Comparison of ENCODE assay signal across 8 cellular contexts in the genomic region with DNA sequence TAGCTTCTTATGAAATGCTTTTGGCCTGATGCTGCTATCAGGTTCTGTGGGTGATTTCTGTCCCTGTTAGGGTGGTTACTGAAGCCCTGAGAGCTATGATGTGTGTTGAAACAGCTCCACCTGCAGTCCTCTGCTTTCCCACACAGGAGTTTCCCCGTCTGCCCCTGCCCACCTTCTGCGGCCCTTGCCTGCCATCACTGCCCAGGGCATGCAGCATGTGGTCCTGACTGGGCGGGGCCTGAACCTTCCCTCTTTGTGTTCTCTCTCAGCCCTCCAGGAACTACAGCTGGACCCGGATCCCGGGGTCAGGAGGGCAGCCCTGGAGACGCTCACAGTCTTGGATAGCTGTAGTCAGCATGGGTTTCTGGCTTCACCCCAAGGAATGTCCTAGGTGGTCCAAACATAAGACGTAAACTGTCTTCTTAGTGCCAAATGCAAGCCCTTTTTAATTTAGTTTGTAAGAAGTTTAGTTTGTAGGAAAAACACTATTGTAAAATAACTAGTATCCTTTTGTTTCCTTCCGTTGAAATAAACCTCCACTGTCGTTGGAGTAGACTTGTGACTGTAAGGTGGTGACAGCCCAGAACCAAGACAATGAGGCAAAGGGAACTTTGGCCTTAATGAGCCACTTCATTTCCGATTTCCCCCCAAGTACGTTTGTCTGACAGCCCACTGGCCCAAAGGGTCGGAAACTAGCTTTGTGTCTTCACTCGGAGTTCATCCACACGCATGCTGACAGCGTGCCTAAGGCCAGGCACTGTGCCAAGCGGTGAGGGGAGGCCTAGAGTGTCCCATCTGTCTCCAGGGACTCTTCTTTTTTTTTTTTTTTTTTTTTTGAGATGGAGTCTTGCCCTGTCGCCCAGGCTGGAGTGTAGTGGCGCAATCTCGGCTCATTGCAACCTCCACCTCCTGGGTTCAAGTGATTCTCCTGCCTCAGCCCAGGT. TPM values are rescaled to one million over a fixed set of nuclear protein-coding genes. Genes with fewer than 3 reads are reported as not detected.
DNase-seq lines count a peak whose midpoint lies in the region; ATAC-seq and TF ChIP-seq lines count a peak whose summit lies in the region.

No MANE protein-coding gene starts in this region.

- in situ Hi-C loops in ACHN (cut with HindIII; ENCODE audit: low pct_ligation_motif_present, low pct_unique_long_range_greater_than_20kb, low sequenced_read_pairs) = no loop called here
- in situ Hi-C loops in GM13977 (cut with MboI; ENCODE audit: low pct_unique_long_range_greater_than_20kb, low sequenced_read_pairs, unreplicated experiment) = no loop called here

- no peak for TF ChIP-seq EP300 in stomach (IDR thresholded peaks at IDR 0.05)

- H3K4me3 ChIP-seq in PC-3 (ENCODE audit: low read length) = no peak overlapping the region
- H3K4me3 ChIP-seq in fibroblast of villous mesenchyme (ENCODE audit: low read depth, low read length) = no peak overlapping the region
- H3K4me3 ChIP-seq in stomach = no peak overlapping the region
- H3K4me3 ChIP-seq in body of pancreas = no peak overlapping the region

- DNase-seq in ACHN = peak; percentile 74
- peak; percentile 52 for DNase-seq in GM13977 (ENCODE audit: low spot score)
- DNase-seq in PC-3 = peak; percentile 54
- peak; percentile 63 for DNase-seq in fibroblast of villous mesenchyme (ENCODE audit: low read depth)
- peak; percentile 30 for DNase-seq in stomach
- no peak for DNase-seq in body of pancreas
- DNase-seq in DMS79 (lab: John Stamatoyannopoulos, UW) = no peak

- ATAC-seq in PC-3 (peak; percentile 77), body of pancreas (no peak), HG02798 (IDR thresholded peaks at IDR 0.05; ENCODE audit: poor library complexity, unreplicated experiment) (no peak)

- H3K4me1 ChIP-seq in PC-3 (ENCODE audit: insufficient read depth, low read length) (0 out of 2 replicates have a peak, but pooled peaks cover 1% of the 10 kb centered on the region), stomach (peaks cover 0 to 6% (median 2%) of the 10 kb centered on the region in 4 donors), body of pancreas (no peaks in the 10 kb centered on the region)

- no TSS peak for BruUV-seq in PC-3 (replicated peaks; lab: Mats Ljungman, UMichigan)

- no peak overlapping the region for H3K9ac ChIP-seq in PC-3 (ENCODE audit: low read length)

- TF ChIP-seq POLR2A in stomach (IDR thresholded peaks at IDR 0.05) (no peak), body of pancreas (IDR thresholded peaks at IDR 0.05) (no peak)

- CTCF ChIA-PET in PC-3 (lab: Charles Lee) = interaction anchor here (0.6 to 1.2 kb wide), 5 partner anchors 95 to 390 kb away, joined by 3 to 15 read pairs (median 4); no protein-coding TSS in a partner anchor

- no peaks in the 10 kb centered on the region for H3K9me2 ChIP-seq in PC-3 (replicated peaks; ENCODE audit: low read length)

- no peaks in the 10 kb centered on the region for H3K9me3 ChIP-seq in PC-3 (ENCODE audit: low read length)
- no peaks in the 10 kb centered on the region for H3K9me3 ChIP-seq in stomach
- H3K9me3 ChIP-seq in body of pancreas = no peaks in the 10 kb centered on the region

- intact Hi-C loops in PC-3 (cut with micrococcal nuclease) (loop anchor here (2.0 to 5.0 kb wide), 2 partner anchors 121 to 352 kb away; partner anchors contain the start of gene UGT1A5), stomach (cut with DNase I; ENCODE audit: low total_unique reads) (no loop called here), body of pancreas (cut with DNase I) (no loop called here)

- no peaks in the 10 kb centered on the region for H3F3A ChIP-seq in PC-3 (ENCODE audit: low read length, unreplicated experiment)

- POLR2A ChIA-PET in PC-3 (lab: Charles Lee; ENCODE audit: unreplicated experiment) = interaction anchor here (0.5 to 0.8 kb wide), 3 partner anchors 27 to 384 kb away, joined by 3 to 4 read pairs (median 3); no protein-coding TSS in a partner anchor

- H4K20me1 ChIP-seq in PC-3 (ENCODE audit: low read length) = peaks cover 16% of the 10 kb centered on the region

- H3K36me3 ChIP-seq in PC-3 (ENCODE audit: low read depth, low read length) (peaks cover 34% of the 10 kb centered on the region), stomach (peaks cover 0 to 13% (median 0%) of the 10 kb centered on the region in 4 donors), body of pancreas (replicated peaks in 1 of 2; ENCODE audit: insufficient read depth in 1 of 2, low read depth in 2 of 2) (no peaks in the 10 kb centered on the region)

- H2AFZ ChIP-seq in PC-3 (ENCODE audit: low read length) = no peak overlapping the region

- H3K79me2 ChIP-seq in PC-3 (ENCODE audit: low read length) = peaks cover 26% of the 10 kb centered on the region

- whole genome bisulfite sequencing in stomach, 5 donors = 62 to 65% (median 64%) methylated on average over 19 of the region's 19 CpGs
- WGBS in body of pancreas, 2 donors = 81% methylated on average over 18 to 19 of the region's 19 CpGs

- no peaks in the 10 kb centered on the region for H3K27me3 ChIP-seq in PC-3 (ENCODE audit: low read length)
- H3K27me3 ChIP-seq in stomach = peaks cover 0 to 6% (median 0%) of the 10 kb centered on the region in 3 donors
- no peaks in the 10 kb centered on the region for H3K27me3 ChIP-seq in body of pancreas

- no peak overlapping the region for H3K27ac ChIP-seq in PC-3 (ENCODE audit: low read length)
- no peak overlapping the region for H3K27ac ChIP-seq in stomach
- no peak overlapping the region for H3K27ac ChIP-seq in body of pancreas

- TF ChIP-seq CTCF in GM13977 (IDR thresholded peaks at IDR 0.05; ENCODE audit: extremely low read depth, insufficient read depth, missing control alignments) (peak; percentile 30), PC-3 (conservative IDR thresholded peaks at IDR 0.05; ENCODE audit: low read depth, low read length) (peak; percentile 60; the same call in 1 of the 2 replicates), fibroblast of villous mesenchyme (IDR thresholded peaks at IDR 0.05; ENCODE audit: insufficient read depth, low read depth, low read length) (peak; percentile 59), stomach (IDR thresholded peaks at IDR 0.05) (peak in 2 of 7 experiments; percentile 32 to 37), body of pancreas (IDR thresholded peaks at IDR 0.05) (no peak)

- H3K4me2 ChIP-seq in PC-3 (ENCODE audit: low read length) = no peak overlapping the region

RNA-seq across cellular contexts. Expression of gene HJURP, which starts 21.2 kb away (rescaled TPM):
- total RNA-seq in PC-3 (2014; rRNA removed) (31.7 and 37.0 TPM in 2 replicates), fibroblast of villous mesenchyme (12.2 and 27.2 TPM in 2 replicates), stomach (10 to 100 TPM in 1 of 5 donors, 1 to 10 TPM in 4; 2.0 to 28.3 (median 3.3) TPM), body of pancreas (1 to 10 TPM in 1 of 2 donors, not detected in 1; 3.6 TPM)
- polyA plus RNA-seq in stomach = 1 to 10 TPM; 1.2 to 6.6 (median 2.7) TPM

RNA-seq across cellular contexts. Expression of gene MROH2A, which starts 55.0 kb away (rescaled TPM):
- total RNA-seq in PC-3 (2014; rRNA removed) = not detected in 2 replicates
- not detected in 2 replicates for total RNA-seq in fibroblast of villous mesenchyme
- total RNA-seq in stomach = 1 to 10 TPM in 1 of 5 donors, not detected in 4; 4.0 TPM
- polyA plus RNA-seq in stomach = 1 to 10 TPM in 2 of 3 donors, not detected in 1; 1.1 to 1.4 TPM
- total RNA-seq in body of pancreas = not detected

Comparison
In these comparisons a context has a peak if more than half of its experiments do, and no peak if none do; other contexts are left out.
1. DNase-seq: peak in ACHN (single experiment), GM13977 (single experiment), PC-3 (single experiment), fibroblast of villous mesenchyme (single experiment) and stomach (single experiment); none in body of pancreas (0 of 4) and DMS79 (single experiment).
2. CTCF ChIP-seq: peak in GM13977 (single experiment), PC-3 (single experiment) and fibroblast of villous mesenchyme (single experiment); none in body of pancreas (0 of 7).